ENCODE assay signal across 8 cellular contexts in genomic region chr16:89657442-89658220, GRCh38. TPM values are rescaled to one million over a fixed set of nuclear protein-coding genes. Genes with fewer than 3 reads are reported as not detected.
DNase-seq lines count a peak whose midpoint lies in the region; ATAC-seq and TF ChIP-seq lines count a peak whose summit lies in the region.

TSS of gene CHMP1A (minus strand) at chr16:89657708. CDS start at chr16:89657588, 120 bp downstream.
TSS of gene SPATA33 (plus strand) at chr16:89657836. CDS start at chr16:89657912, 76 bp downstream.

- H3K27ac ChIP-seq in HL-60 (replicated peaks) (peak within 1 kb of the TSS; percentile 88), mesodermal cell (ENCODE audit: low read depth, low read length, severe bottlenecking) (peak within 1 kb of the TSS; percentile 53)

- H3K9ac ChIP-seq in endocrine pancreas (ENCODE audit: control insufficient read depth, insufficient read depth, low read length): peak within 1 kb of the TSS; percentile 97

- H3K4me1 ChIP-seq in endocrine pancreas (ENCODE audit: control insufficient read depth, insufficient read depth, low read length) (no peaks in the 10 kb centered on the region), mesodermal cell (ENCODE audit: control insufficient read depth, insufficient read depth, low read length, poor library complexity, severe bottlenecking) (peaks cover 7% of the 10 kb centered on the region)

- DNase-seq in COLO668 (lab: John Stamatoyannopoulos, UW; ENCODE audit: unreplicated experiment) (peak; percentile 94), HL-60 (ENCODE audit: low read depth in 1 of 2, low spot score in 1 of 2) (peak; percentile 61 to 68), NOMO-1 (lab: John Stamatoyannopoulos, UW; ENCODE audit: unreplicated experiment in 2 of 2) (peak; percentile 70 to 78)
- DNase-seq in activated CD8-positive, alpha-beta memory T cell treated with anti-CD3 and anti-CD28 coated beads for 48 hours (ENCODE audit: low read depth in 2 of 3, low spot score in 2 of 3): peak; percentile 85 to 93 (median 88)
- peak; percentile 85 for DNase-seq in stimulated activated CD8-positive, alpha-beta memory T cell treated with anti-CD3 and anti-CD28 coated beads, Interleukin-15, amount 100 ng/mL, for 24 hours (ENCODE audit: low read depth)

- ATAC-seq in GM19463 (IDR thresholded peaks at IDR 0.05; ENCODE audit: unreplicated experiment): peak; percentile 92

- H3K9me3 ChIP-seq in endocrine pancreas (ENCODE audit: control insufficient read depth, low read length): no peaks in the 10 kb centered on the region
- H3K9me3 ChIP-seq in mesodermal cell (ENCODE audit: control insufficient read depth, low read length): peaks cover 4% of the 10 kb centered on the region

- WGBS in mesodermal cell (ENCODE audit: insufficient coverage in 2 of 2), 2 experiments: 0% methylated on average over 95 to 99 of the region's 99 CpGs

- H3K4me3 ChIP-seq in HL-60 (replicated peaks; ENCODE audit: insufficient read depth, low read length): peak within 1 kb of the TSS; percentile 74
- H3K4me3 ChIP-seq in endocrine pancreas (ENCODE audit: control insufficient read depth, insufficient read depth, low read length): peak within 1 kb of the TSS; percentile 15
- H3K4me3 ChIP-seq in mesodermal cell (ENCODE audit: extremely low read depth, insufficient read depth, low read length, poor library complexity, severe bottlenecking): peak within 1 kb of the TSS; percentile 92

- TF ChIP-seq CTCF in HL-60 (IDR thresholded peaks at IDR 0.05; ENCODE audit: insufficient read depth, low read length): no peak

- no peaks in the 10 kb centered on the region for H3K36me3 ChIP-seq in endocrine pancreas (ENCODE audit: control insufficient read depth, insufficient read depth, low read length)
- peaks cover 53% of the 10 kb centered on the region for H3K36me3 ChIP-seq in mesodermal cell (ENCODE audit: control insufficient read depth, insufficient read depth, low read length)

- H3K27me3 ChIP-seq in HL-60 (ENCODE audit: insufficient read depth, poor library complexity, severe bottlenecking) (no peaks in the 10 kb centered on the region), endocrine pancreas (ENCODE audit: control insufficient read depth, insufficient read depth, low read length) (no peaks in the 10 kb centered on the region)

RNA-seq across cellular contexts. Expression of gene CHMP1A, which starts in this region (rescaled TPM):
- 53.4 TPM for polyA plus RNA-seq in mesodermal cell (2013, experiment 1 of 2)
- 46.5 TPM for polyA plus RNA-seq in mesodermal cell (2013, experiment 2 of 2)

RNA-seq across cellular contexts. Expression of gene SPATA33, which starts in this region (rescaled TPM):
- 11.8 TPM for polyA plus RNA-seq in mesodermal cell (2013, experiment 1 of 2)
- polyA plus RNA-seq in mesodermal cell (2013, experiment 2 of 2): 8.7 TPM

Comparison
In these comparisons a context has a peak if more than half of its experiments do, and no peak if none do; other contexts are left out.
1. Peak in every context shown above with its lines: DNase-seq, ATAC-seq, H3K4me3 ChIP-seq and H3K27ac ChIP-seq.
2. H3K4me3 ChIP-seq: peak in every context shown above with its lines; median percentile 92 in mesodermal cell; 74 in HL-60; 15 in endocrine pancreas.